In the genomic region with DNA sequence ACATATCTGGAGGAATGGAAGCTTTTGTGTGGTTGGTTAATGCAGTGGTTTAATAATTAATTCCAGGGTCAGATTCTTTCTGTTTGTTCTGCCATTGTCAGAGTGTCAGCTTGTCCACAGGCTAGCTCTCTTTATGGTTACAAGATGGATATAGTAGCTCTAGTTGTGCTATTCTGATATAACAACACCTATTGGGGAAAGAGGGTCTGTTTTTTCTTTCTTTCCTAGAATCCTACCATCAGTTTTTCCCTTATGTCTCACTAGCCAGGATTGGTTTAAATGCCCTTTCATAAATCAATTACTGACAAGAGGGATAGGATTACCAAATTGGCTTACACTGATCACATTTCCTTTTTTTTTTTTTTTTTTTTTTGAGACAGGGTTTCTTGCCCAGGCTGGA, we compare ENCODE assay signal across 1 cellular context.
TF ChIP-seq lines count a peak whose summit lies in the region.

No MANE protein-coding gene starts in this region.

TF ChIP-seq in GM23338, 12 proteins besides CTCF, POLR2A, EP300 and RAD21 (continued from another document):
- TF ChIP-seq, protein P1, sequence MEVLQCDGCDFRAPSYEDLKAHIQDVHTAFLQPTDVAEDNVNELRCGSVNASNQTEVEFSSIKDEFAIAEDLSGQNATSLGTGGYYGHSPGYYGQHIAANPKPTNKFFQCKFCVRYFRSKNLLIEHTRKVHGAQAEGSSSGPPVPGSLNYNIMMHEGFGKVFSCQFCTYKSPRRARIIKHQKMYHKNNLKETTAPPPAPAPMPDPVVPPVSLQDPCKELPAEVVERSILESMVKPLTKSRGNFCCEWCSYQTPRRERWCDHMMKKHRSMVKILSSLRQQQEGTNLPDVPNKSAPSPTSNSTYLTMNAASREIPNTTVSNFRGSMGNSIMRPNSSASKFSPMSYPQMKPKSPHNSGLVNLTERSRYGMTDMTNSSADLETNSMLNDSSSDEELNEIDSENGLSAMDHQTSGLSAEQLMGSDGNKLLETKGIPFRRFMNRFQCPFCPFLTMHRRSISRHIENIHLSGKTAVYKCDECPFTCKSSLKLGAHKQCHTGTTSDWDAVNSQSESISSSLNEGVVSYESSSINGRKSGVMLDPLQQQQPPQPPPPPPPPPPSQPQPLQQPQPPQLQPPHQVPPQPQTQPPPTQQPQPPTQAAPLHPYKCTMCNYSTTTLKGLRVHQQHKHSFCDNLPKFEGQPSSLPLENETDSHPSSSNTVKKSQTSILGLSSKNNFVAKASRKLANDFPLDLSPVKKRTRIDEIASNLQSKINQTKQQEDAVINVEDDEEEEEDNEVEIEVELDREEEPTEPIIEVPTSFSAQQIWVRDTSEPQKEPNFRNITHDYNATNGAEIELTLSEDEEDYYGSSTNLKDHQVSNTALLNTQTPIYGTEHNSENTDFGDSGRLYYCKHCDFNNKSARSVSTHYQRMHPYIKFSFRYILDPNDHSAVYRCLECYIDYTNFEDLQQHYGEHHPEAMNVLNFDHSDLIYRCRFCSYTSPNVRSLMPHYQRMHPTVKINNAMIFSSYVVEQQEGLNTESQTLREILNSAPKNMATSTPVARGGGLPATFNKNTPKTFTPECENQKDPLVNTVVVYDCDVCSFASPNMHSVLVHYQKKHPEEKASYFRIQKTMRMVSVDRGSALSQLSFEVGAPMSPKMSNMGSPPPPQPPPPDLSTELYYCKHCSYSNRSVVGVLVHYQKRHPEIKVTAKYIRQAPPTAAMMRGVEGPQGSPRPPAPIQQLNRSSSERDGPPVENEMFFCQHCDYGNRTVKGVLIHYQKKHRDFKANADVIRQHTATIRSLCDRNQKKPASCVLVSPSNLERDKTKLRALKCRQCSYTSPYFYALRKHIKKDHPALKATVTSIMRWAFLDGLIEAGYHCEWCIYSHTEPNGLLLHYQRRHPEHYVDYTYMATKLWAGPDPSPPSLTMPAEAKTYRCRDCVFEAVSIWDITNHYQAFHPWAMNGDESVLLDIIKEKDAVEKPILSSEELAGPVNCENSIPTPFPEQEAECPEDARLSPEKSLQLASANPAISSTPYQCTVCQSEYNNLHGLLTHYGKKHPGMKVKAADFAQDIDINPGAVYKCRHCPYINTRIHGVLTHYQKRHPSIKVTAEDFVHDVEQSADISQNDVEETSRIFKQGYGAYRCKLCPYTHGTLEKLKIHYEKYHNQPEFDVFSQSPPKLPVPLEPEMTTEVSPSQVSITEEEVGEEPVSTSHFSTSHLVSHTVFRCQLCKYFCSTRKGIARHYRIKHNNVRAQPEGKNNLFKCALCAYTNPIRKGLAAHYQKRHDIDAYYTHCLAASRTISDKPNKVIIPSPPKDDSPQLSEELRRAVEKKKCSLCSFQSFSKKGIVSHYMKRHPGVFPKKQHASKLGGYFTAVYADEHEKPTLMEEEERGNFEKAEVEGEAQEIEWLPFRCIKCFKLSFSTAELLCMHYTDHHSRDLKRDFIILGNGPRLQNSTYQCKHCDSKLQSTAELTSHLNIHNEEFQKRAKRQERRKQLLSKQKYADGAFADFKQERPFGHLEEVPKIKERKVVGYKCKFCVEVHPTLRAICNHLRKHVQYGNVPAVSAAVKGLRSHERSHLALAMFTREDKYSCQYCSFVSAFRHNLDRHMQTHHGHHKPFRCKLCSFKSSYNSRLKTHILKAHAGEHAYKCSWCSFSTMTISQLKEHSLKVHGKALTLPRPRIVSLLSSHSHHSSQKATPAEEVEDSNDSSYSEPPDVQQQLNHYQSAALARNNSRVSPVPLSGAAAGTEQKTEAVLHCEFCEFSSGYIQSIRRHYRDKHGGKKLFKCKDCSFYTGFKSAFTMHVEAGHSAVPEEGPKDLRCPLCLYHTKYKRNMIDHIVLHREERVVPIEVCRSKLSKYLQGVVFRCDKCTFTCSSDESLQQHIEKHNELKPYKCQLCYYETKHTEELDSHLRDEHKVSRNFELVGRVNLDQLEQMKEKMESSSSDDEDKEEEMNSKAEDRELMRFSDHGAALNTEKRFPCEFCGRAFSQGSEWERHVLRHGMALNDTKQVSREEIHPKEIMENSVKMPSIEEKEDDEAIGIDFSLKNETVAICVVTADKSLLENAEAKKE (CRISPR knock-in tag; IDR thresholded peaks at IDR 0.05) = no peak
- TF ChIP-seq CREB1 (CRISPR knock-in tag; IDR thresholded peaks at IDR 0.05; ENCODE audit: low read depth) = no peak
